ENCODE assay signal across 1 cellular context in the genomic region with DNA sequence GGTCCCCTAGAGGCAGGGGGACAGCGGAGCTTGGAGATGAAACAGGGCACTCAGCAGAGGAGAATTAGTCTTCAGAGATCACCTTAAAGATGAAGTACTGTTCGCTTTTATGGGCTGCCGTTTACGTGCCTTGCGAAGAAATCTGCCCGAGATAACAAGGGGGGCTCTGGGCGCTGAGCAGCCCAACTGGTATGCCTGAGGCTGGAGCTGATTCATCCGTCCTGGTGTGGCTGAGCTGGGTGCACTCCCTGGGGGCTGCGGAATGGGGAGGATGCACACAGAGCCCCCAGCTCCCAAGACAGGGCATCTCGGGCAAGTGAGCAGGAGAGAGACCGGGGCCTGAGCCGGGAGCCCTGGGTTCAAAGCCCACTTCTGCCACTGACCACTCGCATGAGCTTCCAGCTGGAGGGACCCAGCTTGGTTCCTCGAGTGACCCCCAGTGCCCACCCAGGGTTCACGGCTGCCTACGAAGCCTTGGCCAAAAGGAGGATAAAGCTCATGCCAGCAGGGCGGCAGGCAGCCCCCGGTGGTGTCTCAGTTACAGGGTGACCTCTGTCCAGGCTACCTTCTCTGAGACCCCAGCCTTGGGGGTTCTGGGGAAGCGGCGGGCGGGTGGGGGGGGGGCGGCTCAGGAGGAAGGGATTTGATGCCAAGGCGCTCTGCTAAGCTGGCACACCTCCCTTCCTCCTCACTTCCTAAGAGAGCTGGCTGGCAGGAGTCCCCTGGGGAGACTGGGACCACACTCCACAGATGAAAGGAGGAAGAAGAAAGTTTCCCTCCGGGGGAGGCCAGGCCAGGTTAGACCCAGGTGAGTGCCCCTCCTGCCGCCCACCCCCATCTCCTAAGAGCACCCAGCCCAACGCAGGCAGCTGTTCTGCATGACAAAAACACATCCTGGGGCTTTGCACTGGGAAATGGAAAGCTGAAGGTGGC.
TF ChIP-seq lines count a peak whose summit lies in the region.

No MANE protein-coding gene starts in this region.

TF ChIP-seq in HEK293, 187 proteins besides CTCF, POLR2A, EP300 and RAD21 (continued from another document):
- no peak for TF ChIP-seq ZNF324 (tag by site-specific recombination; IDR thresholded peaks at IDR 0.05)
- no peak for TF ChIP-seq ZNF521 (tag by site-specific recombination; IDR thresholded peaks at IDR 0.05)
- no peak for TF ChIP-seq ZFP41 (tag by site-specific recombination; IDR thresholded peaks at IDR 0.05; ENCODE audit: borderline replicate concordance)
- peak; percentile 87 for TF ChIP-seq ZNF449 (tag by site-specific recombination; IDR thresholded peaks at IDR 0.05)
- TF ChIP-seq ZNF558 (tag by site-specific recombination; IDR thresholded peaks at IDR 0.05) = no peak
- TF ChIP-seq ZNF707 (tag by site-specific recombination; IDR thresholded peaks at IDR 0.05) = no peak
- no peak for TF ChIP-seq KLF9 (tag by site-specific recombination; IDR thresholded peaks at IDR 0.05; ENCODE audit: low read depth)
- TF ChIP-seq ZNF621 (tag by site-specific recombination; IDR thresholded peaks at IDR 0.05) = no peak
- TF ChIP-seq ZNF26 (tag by site-specific recombination; IDR thresholded peaks at IDR 0.05) = no peak
- TF ChIP-seq GLIS2 (tag by site-specific recombination; IDR thresholded peaks at IDR 0.05) = peak; percentile 40; the same call in 1 of the 2 replicates
- TF ChIP-seq ZNF423 (tag by site-specific recombination; IDR thresholded peaks at IDR 0.05) = 0 out of 2 replicates have a peak, but pooled peaks have one; percentile 15
- no peak for TF ChIP-seq ZNF223 (tag by site-specific recombination; IDR thresholded peaks at IDR 0.05)
- TF ChIP-seq PATZ1 (tag by site-specific recombination; IDR thresholded peaks at IDR 0.05) = peak; percentile 62
- TF ChIP-seq ZNF660 (tag by site-specific recombination; IDR thresholded peaks at IDR 0.05) = no peak
- TF ChIP-seq KLF7 (tag by site-specific recombination; IDR thresholded peaks at IDR 0.05; ENCODE audit: borderline replicate concordance) = no peak
- TF ChIP-seq KLF16 (tag by site-specific recombination; IDR thresholded peaks at IDR 0.05) = no peak
- TF ChIP-seq REPIN1 (tag by site-specific recombination; IDR thresholded peaks at IDR 0.05; ENCODE audit: low read depth) = no peak
- TF ChIP-seq ZNF785 (tag by site-specific recombination; IDR thresholded peaks at IDR 0.05) = no peak
- peak; percentile 61 for TF ChIP-seq ZBTB8A (tag by site-specific recombination; IDR thresholded peaks at IDR 0.05)
- TF ChIP-seq ZNF184 (tag by site-specific recombination; IDR thresholded peaks at IDR 0.05) = no peak
